8 cellular contexts compared by ENCODE assay signal in the genomic region with DNA sequence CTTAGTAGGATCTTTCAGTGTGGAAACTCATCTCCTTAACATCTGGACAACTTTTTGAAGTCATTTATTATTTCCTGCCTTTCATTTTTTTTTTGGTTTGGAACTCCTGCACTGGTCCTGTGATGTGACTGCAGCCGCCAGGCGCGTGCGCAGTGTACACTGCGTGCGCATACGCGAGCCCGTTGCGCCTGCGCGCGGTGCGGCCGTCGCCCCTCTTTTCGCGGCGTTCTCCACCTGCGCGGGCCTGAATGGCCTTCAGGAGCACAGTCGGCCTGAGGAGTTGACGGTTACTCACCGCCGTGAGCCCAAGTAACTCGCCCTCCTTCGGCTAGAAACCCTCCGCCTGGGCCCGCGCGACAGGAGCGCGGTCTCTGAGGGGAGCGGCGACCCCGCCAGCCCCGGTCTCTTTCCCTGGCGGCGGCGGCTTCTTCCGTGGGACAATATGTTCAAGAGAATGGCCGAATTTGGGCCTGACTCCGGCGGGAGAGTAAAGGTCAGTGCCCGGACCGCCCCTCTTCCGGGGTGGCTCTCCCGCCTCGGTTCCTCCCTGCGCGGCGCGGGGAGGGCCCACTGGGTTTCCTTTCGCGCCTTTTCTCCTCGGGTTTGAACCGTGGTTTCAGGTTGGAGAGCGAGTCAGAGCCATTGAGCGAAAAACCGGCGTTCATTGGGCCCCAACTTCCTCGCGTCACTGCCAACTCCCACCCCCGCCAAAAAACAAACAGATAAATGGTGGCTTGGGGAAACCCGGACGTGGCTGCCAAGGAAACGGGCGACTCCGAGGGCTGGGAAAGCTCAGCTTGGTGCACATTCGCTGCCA. TPM values are rescaled to one million over a fixed set of nuclear protein-coding genes. Genes with fewer than 3 reads are reported as not detected.
DNase-seq lines count a peak whose midpoint lies in the region; ATAC-seq and TF ChIP-seq lines count a peak whose summit lies in the region.

A gene (plus strand): TSS at position 213 of the 817 bp plus-strand sequence. CDS start 230 bp downstream, at position 443.

- H2AFZ ChIP-seq in PC-3 (ENCODE audit: low read length) = peak within 1 kb of the TSS; percentile 67

- H3K4me3 Mint-ChIP-seq in IgD-negative memory B cell = peak within 1 kb of the TSS; percentile 86 to 91 (median 88)

- H3K9me3 ChIP-seq in PC-3 (ENCODE audit: low read length) (no peaks in the 10 kb centered on the region), esophagus (ENCODE audit: control insufficient read depth in 2 of 2, insufficient read depth in 1 of 2, low read depth in 1 of 2, low read length in 1 of 2) (no peaks in the 10 kb centered on the region), muscle layer of colon (ENCODE audit: low read length) (no peaks in the 10 kb centered on the region)

- peaks cover 16 to 22% (median 18%) of the 10 kb centered on the region in 3 donors for H3K4me1 Mint-ChIP-seq in IgD-negative memory B cell

- no peaks in the 10 kb centered on the region for H3K9me3 Mint-ChIP-seq in IgD-negative memory B cell

- TSS peak; percentile 90 for BruUV-seq in PC-3 (replicated peaks; lab: Mats Ljungman, UMichigan)

- peaks cover 25% of the 10 kb centered on the region for H3K79me2 ChIP-seq in PC-3 (ENCODE audit: low read length)

- H3K4me2 ChIP-seq in PC-3 (ENCODE audit: low read length) = peak within 1 kb of the TSS; percentile 87

- intact Hi-C loops in PC-3 (cut with micrococcal nuclease) = loop anchor here (2.0 kb wide), 1 partner anchor 69 kb away; no protein-coding TSS in a partner anchor

- no peak for TF ChIP-seq CTCF in PC-3 (conservative IDR thresholded peaks at IDR 0.05; ENCODE audit: low read depth, low read length)

- H3K27ac Mint-ChIP-seq in IgD-negative memory B cell = peak within 1 kb of the TSS; percentile 80 to 97 (median 80)

- H3K9ac ChIP-seq in PC-3 (ENCODE audit: low read length) (peak within 1 kb of the TSS; percentile 94), muscle layer of colon (ENCODE audit: low read length) (peak within 1 kb of the TSS; percentile 47)

- DNase-seq in DMS 273 treated with DMSO at 0.1 percent for 48 hours (lab: John Stamatoyannopoulos, UW) (peak; percentile 86), PC-3 (peak; percentile 96)
- peak; percentile 84 for DNase-seq in activated T-cell treated with anti-CD3 and anti-CD28 coated beads, Interleukin-2, amount 50 U/mL, for 1 hour
- DNase-seq in stimulated activated CD8-positive, alpha-beta memory T cell treated with anti-CD3 and anti-CD28 coated beads, Interleukin-7, amount 100 ng/mL, for 24 hours (ENCODE audit: low read depth) = peak; percentile 66

- H3K27me3 Mint-ChIP-seq in IgD-negative memory B cell = no peaks in the 10 kb centered on the region

- POLR2A ChIA-PET in PC-3 (lab: Charles Lee; ENCODE audit: unreplicated experiment) = no interaction called here

- ATAC-seq in GM21529 (IDR thresholded peaks at IDR 0.05; ENCODE audit: unreplicated experiment) = peak; percentile 84
- ATAC-seq in PC-3 = peak; percentile 90

- CTCF ChIA-PET in PC-3 (lab: Charles Lee) = interaction anchor here (0.8 kb wide), 1 partner anchor 143 kb away, joined by 4 read pairs; no protein-coding TSS in a partner anchor

- H3K4me1 ChIP-seq in PC-3 (ENCODE audit: insufficient read depth, low read length) (peaks cover 20% of the 10 kb centered on the region), esophagus (ENCODE audit: control insufficient read depth in 2 of 2, insufficient read depth in 2 of 2, low read length in 1 of 2) (no peaks in the 10 kb centered on the region), muscle layer of colon (ENCODE audit: insufficient read depth, low read length) (peaks cover 10% of the 10 kb centered on the region)

- peak within 1 kb of the TSS; percentile 93 for H3K27ac ChIP-seq in PC-3 (ENCODE audit: low read length)
- peak within 1 kb of the TSS; percentile 98 to 99 for H3K27ac ChIP-seq in esophagus (ENCODE audit: low read depth in 2 of 2, low read length in 1 of 2)
- H3K27ac ChIP-seq in muscle layer of colon (ENCODE audit: low read depth, low read length) = peak within 1 kb of the TSS; percentile 74

- 0% methylated on average over 62 to 70 of the region's 70 CpGs for WGBS in esophagus, 2 donors

- H3K9me2 ChIP-seq in PC-3 (replicated peaks; ENCODE audit: low read length) = no peaks in the 10 kb centered on the region

- H3K27me3 ChIP-seq in PC-3 (ENCODE audit: low read length) = no peaks in the 10 kb centered on the region
- H3K27me3 ChIP-seq in esophagus (ENCODE audit: control insufficient read depth in 1 of 2, insufficient read depth in 2 of 2, low read length in 2 of 2) = no peaks in the 10 kb centered on the region
- no peaks in the 10 kb centered on the region for H3K27me3 ChIP-seq in muscle layer of colon (ENCODE audit: control insufficient read depth in 1 of 2, insufficient read depth in 2 of 2, low read length in 2 of 2)

- H3F3A ChIP-seq in PC-3 (ENCODE audit: low read length, unreplicated experiment) = no peaks in the 10 kb centered on the region

- H3K4me3 ChIP-seq in PC-3 (ENCODE audit: low read length) = peak within 1 kb of the TSS; percentile 73
- peak within 1 kb of the TSS; percentile 82 to 94 for H3K4me3 ChIP-seq in esophagus (ENCODE audit: low read depth in 1 of 2, low read length in 2 of 2)
- H3K4me3 ChIP-seq in muscle layer of colon (ENCODE audit: low read depth in 1 of 2, low read length in 2 of 2) = peak within 1 kb of the TSS; percentile 44 to 90

- no peaks in the 10 kb centered on the region for H3K36me3 Mint-ChIP-seq in IgD-negative memory B cell

- H3K36me3 ChIP-seq in PC-3 (ENCODE audit: low read depth, low read length) (0 out of 2 replicates have a peak, but pooled peaks cover 8% of the 10 kb centered on the region), esophagus (ENCODE audit: control insufficient read depth in 2 of 2, insufficient read depth in 2 of 2, low read length in 1 of 2) (no peaks in the 10 kb centered on the region), muscle layer of colon (ENCODE audit: insufficient read depth, low read length) (no peaks in the 10 kb centered on the region)

- no peaks in the 10 kb centered on the region for H4K20me1 ChIP-seq in PC-3 (ENCODE audit: low read length)

RNA-seq across cellular contexts. Expression of the gene that starts here (rescaled TPM):
- polyA plus RNA-seq in IgD-negative memory B cell = 29.8 TPM
- 36.1 and 41.3 TPM in 2 replicates for total RNA-seq in PC-3 (2014; rRNA removed)
- 10 to 100 TPM in 1 of 2 donors, 1 to 10 TPM in 1; 6.8 to 14.7 TPM for polyA plus RNA-seq in esophagus

Comparison
In these comparisons a context has a peak if more than half of its experiments do, and no peak if none do; other contexts are left out.
1. Peak in every context shown above with its lines: DNase-seq, ATAC-seq, H3K4me3 ChIP-seq and H3K27ac ChIP-seq.